ENCODE assay signal across 1 cellular context in the genomic region with DNA sequence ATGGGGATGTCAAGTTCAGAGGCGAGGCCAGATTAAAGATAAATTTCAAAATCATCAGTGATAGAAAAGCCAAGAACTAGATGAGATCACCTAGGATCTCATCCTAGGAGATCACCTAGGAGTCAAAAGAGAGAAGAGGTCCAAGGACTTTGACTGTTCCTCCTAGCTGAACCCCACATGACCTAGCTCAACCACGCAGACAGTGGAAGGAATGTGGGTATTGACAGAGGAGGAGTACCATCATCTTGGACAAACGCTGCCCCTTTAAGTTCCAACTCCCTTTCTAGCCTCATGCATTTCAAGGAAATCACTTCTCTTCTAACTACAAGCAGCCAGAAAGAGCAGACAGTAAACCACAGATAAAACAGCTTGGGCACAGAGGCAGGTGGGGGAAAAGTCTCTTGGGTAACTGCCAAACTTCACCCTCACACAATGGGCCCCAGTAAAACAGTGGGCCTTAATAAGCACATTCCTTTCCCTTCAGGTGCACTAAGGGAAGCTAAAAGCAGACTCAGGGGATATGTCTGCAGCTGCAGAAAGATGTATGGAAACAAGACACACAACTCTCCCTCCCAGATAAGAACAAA.
TF ChIP-seq lines count a peak whose summit lies in the region.

No MANE protein-coding gene starts in this region.

TF ChIP-seq in GM23338, 12 proteins besides CTCF, POLR2A, EP300 and RAD21:
- TF ChIP-seq, protein P1, sequence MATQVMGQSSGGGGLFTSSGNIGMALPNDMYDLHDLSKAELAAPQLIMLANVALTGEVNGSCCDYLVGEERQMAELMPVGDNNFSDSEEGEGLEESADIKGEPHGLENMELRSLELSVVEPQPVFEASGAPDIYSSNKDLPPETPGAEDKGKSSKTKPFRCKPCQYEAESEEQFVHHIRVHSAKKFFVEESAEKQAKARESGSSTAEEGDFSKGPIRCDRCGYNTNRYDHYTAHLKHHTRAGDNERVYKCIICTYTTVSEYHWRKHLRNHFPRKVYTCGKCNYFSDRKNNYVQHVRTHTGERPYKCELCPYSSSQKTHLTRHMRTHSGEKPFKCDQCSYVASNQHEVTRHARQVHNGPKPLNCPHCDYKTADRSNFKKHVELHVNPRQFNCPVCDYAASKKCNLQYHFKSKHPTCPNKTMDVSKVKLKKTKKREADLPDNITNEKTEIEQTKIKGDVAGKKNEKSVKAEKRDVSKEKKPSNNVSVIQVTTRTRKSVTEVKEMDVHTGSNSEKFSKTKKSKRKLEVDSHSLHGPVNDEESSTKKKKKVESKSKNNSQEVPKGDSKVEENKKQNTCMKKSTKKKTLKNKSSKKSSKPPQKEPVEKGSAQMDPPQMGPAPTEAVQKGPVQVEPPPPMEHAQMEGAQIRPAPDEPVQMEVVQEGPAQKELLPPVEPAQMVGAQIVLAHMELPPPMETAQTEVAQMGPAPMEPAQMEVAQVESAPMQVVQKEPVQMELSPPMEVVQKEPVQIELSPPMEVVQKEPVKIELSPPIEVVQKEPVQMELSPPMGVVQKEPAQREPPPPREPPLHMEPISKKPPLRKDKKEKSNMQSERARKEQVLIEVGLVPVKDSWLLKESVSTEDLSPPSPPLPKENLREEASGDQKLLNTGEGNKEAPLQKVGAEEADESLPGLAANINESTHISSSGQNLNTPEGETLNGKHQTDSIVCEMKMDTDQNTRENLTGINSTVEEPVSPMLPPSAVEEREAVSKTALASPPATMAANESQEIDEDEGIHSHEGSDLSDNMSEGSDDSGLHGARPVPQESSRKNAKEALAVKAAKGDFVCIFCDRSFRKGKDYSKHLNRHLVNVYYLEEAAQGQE (IDR thresholded peaks at IDR 0.05; ENCODE audit: unreplicated experiment) = no peak
- TF ChIP-seq, protein P2, sequence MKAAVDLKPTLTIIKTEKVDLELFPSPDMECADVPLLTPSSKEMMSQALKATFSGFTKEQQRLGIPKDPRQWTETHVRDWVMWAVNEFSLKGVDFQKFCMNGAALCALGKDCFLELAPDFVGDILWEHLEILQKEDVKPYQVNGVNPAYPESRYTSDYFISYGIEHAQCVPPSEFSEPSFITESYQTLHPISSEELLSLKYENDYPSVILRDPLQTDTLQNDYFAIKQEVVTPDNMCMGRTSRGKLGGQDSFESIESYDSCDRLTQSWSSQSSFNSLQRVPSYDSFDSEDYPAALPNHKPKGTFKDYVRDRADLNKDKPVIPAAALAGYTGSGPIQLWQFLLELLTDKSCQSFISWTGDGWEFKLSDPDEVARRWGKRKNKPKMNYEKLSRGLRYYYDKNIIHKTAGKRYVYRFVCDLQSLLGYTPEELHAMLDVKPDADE (IDR thresholded peaks at IDR 0.05) = no peak
- TF ChIP-seq JUNB (IDR thresholded peaks at IDR 0.05; ENCODE audit: unreplicated experiment) (no peak), ZNF331 (CRISPR knock-in tag; IDR thresholded peaks at IDR 0.05; ENCODE audit: low read depth) (no peak), ZNF114 (CRISPR knock-in tag; IDR thresholded peaks at IDR 0.05) (no peak), EZH2phosphoT487 (IDR thresholded peaks at IDR 0.05; ENCODE audit: unreplicated experiment) (no peak), EZH2 (IDR thresholded peaks at IDR 0.05; ENCODE audit: low read depth, unreplicated experiment) (no peak), POLR2AphosphoS5 (IDR thresholded peaks at IDR 0.05; ENCODE audit: low read depth) (no peak), CREB1 (CRISPR knock-in tag; IDR thresholded peaks at IDR 0.05; ENCODE audit: low read depth) (no peak), NANOG (IDR thresholded peaks at IDR 0.05; ENCODE audit: borderline replicate concordance) (no peak), STAT1 (IDR thresholded peaks at IDR 0.05; ENCODE audit: unreplicated experiment) (no peak)
- TF ChIP-seq, protein P3, sequence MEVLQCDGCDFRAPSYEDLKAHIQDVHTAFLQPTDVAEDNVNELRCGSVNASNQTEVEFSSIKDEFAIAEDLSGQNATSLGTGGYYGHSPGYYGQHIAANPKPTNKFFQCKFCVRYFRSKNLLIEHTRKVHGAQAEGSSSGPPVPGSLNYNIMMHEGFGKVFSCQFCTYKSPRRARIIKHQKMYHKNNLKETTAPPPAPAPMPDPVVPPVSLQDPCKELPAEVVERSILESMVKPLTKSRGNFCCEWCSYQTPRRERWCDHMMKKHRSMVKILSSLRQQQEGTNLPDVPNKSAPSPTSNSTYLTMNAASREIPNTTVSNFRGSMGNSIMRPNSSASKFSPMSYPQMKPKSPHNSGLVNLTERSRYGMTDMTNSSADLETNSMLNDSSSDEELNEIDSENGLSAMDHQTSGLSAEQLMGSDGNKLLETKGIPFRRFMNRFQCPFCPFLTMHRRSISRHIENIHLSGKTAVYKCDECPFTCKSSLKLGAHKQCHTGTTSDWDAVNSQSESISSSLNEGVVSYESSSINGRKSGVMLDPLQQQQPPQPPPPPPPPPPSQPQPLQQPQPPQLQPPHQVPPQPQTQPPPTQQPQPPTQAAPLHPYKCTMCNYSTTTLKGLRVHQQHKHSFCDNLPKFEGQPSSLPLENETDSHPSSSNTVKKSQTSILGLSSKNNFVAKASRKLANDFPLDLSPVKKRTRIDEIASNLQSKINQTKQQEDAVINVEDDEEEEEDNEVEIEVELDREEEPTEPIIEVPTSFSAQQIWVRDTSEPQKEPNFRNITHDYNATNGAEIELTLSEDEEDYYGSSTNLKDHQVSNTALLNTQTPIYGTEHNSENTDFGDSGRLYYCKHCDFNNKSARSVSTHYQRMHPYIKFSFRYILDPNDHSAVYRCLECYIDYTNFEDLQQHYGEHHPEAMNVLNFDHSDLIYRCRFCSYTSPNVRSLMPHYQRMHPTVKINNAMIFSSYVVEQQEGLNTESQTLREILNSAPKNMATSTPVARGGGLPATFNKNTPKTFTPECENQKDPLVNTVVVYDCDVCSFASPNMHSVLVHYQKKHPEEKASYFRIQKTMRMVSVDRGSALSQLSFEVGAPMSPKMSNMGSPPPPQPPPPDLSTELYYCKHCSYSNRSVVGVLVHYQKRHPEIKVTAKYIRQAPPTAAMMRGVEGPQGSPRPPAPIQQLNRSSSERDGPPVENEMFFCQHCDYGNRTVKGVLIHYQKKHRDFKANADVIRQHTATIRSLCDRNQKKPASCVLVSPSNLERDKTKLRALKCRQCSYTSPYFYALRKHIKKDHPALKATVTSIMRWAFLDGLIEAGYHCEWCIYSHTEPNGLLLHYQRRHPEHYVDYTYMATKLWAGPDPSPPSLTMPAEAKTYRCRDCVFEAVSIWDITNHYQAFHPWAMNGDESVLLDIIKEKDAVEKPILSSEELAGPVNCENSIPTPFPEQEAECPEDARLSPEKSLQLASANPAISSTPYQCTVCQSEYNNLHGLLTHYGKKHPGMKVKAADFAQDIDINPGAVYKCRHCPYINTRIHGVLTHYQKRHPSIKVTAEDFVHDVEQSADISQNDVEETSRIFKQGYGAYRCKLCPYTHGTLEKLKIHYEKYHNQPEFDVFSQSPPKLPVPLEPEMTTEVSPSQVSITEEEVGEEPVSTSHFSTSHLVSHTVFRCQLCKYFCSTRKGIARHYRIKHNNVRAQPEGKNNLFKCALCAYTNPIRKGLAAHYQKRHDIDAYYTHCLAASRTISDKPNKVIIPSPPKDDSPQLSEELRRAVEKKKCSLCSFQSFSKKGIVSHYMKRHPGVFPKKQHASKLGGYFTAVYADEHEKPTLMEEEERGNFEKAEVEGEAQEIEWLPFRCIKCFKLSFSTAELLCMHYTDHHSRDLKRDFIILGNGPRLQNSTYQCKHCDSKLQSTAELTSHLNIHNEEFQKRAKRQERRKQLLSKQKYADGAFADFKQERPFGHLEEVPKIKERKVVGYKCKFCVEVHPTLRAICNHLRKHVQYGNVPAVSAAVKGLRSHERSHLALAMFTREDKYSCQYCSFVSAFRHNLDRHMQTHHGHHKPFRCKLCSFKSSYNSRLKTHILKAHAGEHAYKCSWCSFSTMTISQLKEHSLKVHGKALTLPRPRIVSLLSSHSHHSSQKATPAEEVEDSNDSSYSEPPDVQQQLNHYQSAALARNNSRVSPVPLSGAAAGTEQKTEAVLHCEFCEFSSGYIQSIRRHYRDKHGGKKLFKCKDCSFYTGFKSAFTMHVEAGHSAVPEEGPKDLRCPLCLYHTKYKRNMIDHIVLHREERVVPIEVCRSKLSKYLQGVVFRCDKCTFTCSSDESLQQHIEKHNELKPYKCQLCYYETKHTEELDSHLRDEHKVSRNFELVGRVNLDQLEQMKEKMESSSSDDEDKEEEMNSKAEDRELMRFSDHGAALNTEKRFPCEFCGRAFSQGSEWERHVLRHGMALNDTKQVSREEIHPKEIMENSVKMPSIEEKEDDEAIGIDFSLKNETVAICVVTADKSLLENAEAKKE (CRISPR knock-in tag; IDR thresholded peaks at IDR 0.05) = no peak
TF ChIP-seq in GM23338: peak in this region for 0.
